ENCODE assay signal across 9 cellular contexts in the genomic region with DNA sequence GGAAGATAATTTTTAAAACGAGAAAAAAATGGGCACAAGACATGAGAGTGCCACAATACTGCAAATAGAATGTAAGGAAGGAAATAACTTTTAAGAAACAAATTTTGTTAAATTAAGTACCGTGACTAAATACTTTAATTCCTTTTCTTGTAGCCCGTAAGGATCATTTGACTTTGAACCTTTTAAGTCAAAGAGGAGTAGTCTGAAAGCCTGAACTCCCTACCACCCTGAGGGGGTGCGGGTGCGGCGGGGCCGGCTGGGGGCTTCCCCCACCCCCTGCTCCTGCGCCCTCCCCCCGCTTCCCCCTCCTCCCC. TPM values are rescaled to one million over a fixed set of nuclear protein-coding genes. Genes with fewer than 3 reads are reported as not detected.
DNase-seq lines count a peak whose midpoint lies in the region; ATAC-seq and TF ChIP-seq lines count a peak whose summit lies in the region.
"Had no signal": no experiment of that assay in that cellular context is flagged by ENCODE, and none has a peak within 500 bp of the region (broad histone marks: within the 10 kb centered on the region; RNA-seq: fewer than 3 reads in every experiment).

No MANE protein-coding gene starts in this region.

- no peak overlapping the region for H3K9ac ChIP-seq in mesendoderm (ENCODE audit: low read length)
- H3K9ac ChIP-seq: KMS-11 had no signal

- H3K4ac ChIP-seq in mesendoderm (ENCODE audit: low read depth, low read length), result no peak overlapping the region

- peaks cover 26% of the 10 kb centered on the region for H3K79me2 ChIP-seq in mesendoderm (ENCODE audit: control insufficient read depth, insufficient read depth, low read length)

- no peak overlapping the region for H2BK5ac ChIP-seq in mesendoderm (ENCODE audit: low read length)

- H3K23ac ChIP-seq in mesendoderm (ENCODE audit: low read length), result no peak overlapping the region

- H3K9me3 Mint-ChIP-seq in activated T-cell treated with anti-CD3 and anti-CD28 coated beads, Interleukin-2, amount 50 U/mL, for 24 hours, result peaks cover 8% of the 10 kb centered on the region

- H4K5ac ChIP-seq in mesendoderm (ENCODE audit: low read length), result no peak overlapping the region

- peaks cover 2% of the 10 kb centered on the region for H3K79me1 ChIP-seq in mesendoderm (ENCODE audit: low read length)

- H3K4me1 Mint-ChIP-seq in activated T-cell treated with anti-CD3 and anti-CD28 coated beads, Interleukin-2, amount 50 U/mL, for 24 hours (ENCODE audit: low read depth), result peaks cover 40% of the 10 kb centered on the region

- no peaks in the 10 kb centered on the region for H3K9me3 ChIP-seq in breast epithelium
- H3K9me3 ChIP-seq in tibial artery, result no peaks in the 10 kb centered on the region

- H3K36me3 ChIP-seq in breast epithelium, result no peaks in the 10 kb centered on the region
- no peaks in the 10 kb centered on the region for H3K36me3 ChIP-seq in mesendoderm (ENCODE audit: control insufficient read depth, insufficient read depth, low read length)
- no peaks in the 10 kb centered on the region for H3K36me3 ChIP-seq in tibial artery

- peaks cover 0 to 6% of the 10 kb centered on the region in 2 donors for H3K4me1 ChIP-seq in breast epithelium
- H3K4me1 ChIP-seq in mesendoderm (ENCODE audit: control insufficient read depth, low read depth, low read length), result peaks cover 8% of the 10 kb centered on the region
- peaks cover 0 to 59% (median 22%) of the 10 kb centered on the region in 4 donors for H3K4me1 ChIP-seq in tibial artery

- no peak overlapping the region for H3K56ac ChIP-seq in mesendoderm (ENCODE audit: low read length)

- TF ChIP-seq POLR2A in breast epithelium (IDR thresholded peaks at IDR 0.05), result no peak

- no peak for TF ChIP-seq CTCF in breast epithelium (IDR thresholded peaks at IDR 0.05)
- no peak for TF ChIP-seq CTCF in tibial artery (IDR thresholded peaks at IDR 0.05)
- no peak for TF ChIP-seq CTCF in GM20000 (IDR thresholded peaks at IDR 0.05; ENCODE audit: extremely low read depth, missing control alignments)

- peak overlapping the region; percentile 58 for H3K4me3 Mint-ChIP-seq in activated T-cell treated with anti-CD3 and anti-CD28 coated beads, Interleukin-2, amount 50 U/mL, for 24 hours

- H3K36me3 Mint-ChIP-seq in activated T-cell treated with anti-CD3 and anti-CD28 coated beads, Interleukin-2, amount 50 U/mL, for 24 hours (ENCODE audit: low read depth), result peaks cover 6% of the 10 kb centered on the region

- H2BK15ac ChIP-seq in mesendoderm (replicated peaks; ENCODE audit: low read depth), result no peak overlapping the region

- H3K27ac ChIP-seq in breast epithelium (peak overlapping the region; percentile 91 to 96), mesendoderm (ENCODE audit: low read depth, low read length) (no peak overlapping the region), tibial artery (peak overlapping the region; percentile 86 to 97)
- H3K27ac ChIP-seq: KMS-11 had no signal

- no peak for DNase-seq in activated T-cell treated with anti-CD3 and anti-CD28 coated beads, Interleukin-2, amount 50 U/mL, for 24 hours
- no peak for DNase-seq in activated T-cell treated with anti-CD3 and anti-CD28 coated beads, Interleukin-2, amount 50 U/mL, for 1 hour
- DNase-seq in breast epithelium (ENCODE audit: low spot score in 2 of 2), result no peak
- DNase-seq in mesendoderm, result no peak
- DNase-seq in tibial artery, result no peak
- no peak for DNase-seq in OCI-M1 (lab: John Stamatoyannopoulos, UW)
- no peak for DNase-seq in GM20000 (ENCODE audit: low spot score)

- no peak overlapping the region for H2BK120ac ChIP-seq in mesendoderm (ENCODE audit: low read depth, low read length)

- peak overlapping the region; percentile 69 to 89 (median 74) for H3K4me3 ChIP-seq in breast epithelium
- H3K4me3 ChIP-seq in mesendoderm (ENCODE audit: low read length), result no peak overlapping the region
- peak overlapping the region; percentile 64 to 90 for H3K4me3 ChIP-seq in tibial artery

- H4K8ac ChIP-seq in mesendoderm (ENCODE audit: low read depth, low read length), result no peak overlapping the region

- H3K27me3 ChIP-seq in breast epithelium, result no peaks in the 10 kb centered on the region
- no peaks in the 10 kb centered on the region for H3K27me3 ChIP-seq in mesendoderm (ENCODE audit: insufficient read depth, low read length, poor library complexity)
- no peaks in the 10 kb centered on the region for H3K27me3 ChIP-seq in tibial artery

- no peak overlapping the region for H3K4me2 ChIP-seq in mesendoderm (ENCODE audit: low read length)
- H3K4me2 ChIP-seq: KMS-11 had no signal

- no peak overlapping the region for H2AK5ac ChIP-seq in mesendoderm (ENCODE audit: low read length)

- peak overlapping the region; percentile 68 for H3K18ac ChIP-seq in mesendoderm (ENCODE audit: low read length)

- no CpG with 5 or more reads among the region's 9 CpGs for WGBS in mesendoderm (ENCODE audit: extremely low coverage, insufficient coverage, low lambda C conversion rate)

- peaks cover 16% of the 10 kb centered on the region for H3K27me3 Mint-ChIP-seq in activated T-cell treated with anti-CD3 and anti-CD28 coated beads, Interleukin-2, amount 50 U/mL, for 24 hours

- no peak for ATAC-seq in HG03196 (IDR thresholded peaks at IDR 0.05; ENCODE audit: unreplicated experiment)

- intact Hi-C loops in breast epithelium (cut with DNase I; ENCODE audit: low total_unique reads) (no loop called here), tibial artery (cut with DNase I; ENCODE audit: low total_unique reads) (loop anchor here (5.0 kb wide), 1 partner anchor 165 kb away; the partner anchor contains the start of gene LTV1)

- H3K27ac Mint-ChIP-seq in activated T-cell treated with anti-CD3 and anti-CD28 coated beads, Interleukin-2, amount 50 U/mL, for 24 hours, result no peak overlapping the region

RNA-seq across cellular contexts. Expression of gene PHACTR2, which starts 0.2 kb away (rescaled TPM):
- 10 to 100 TPM; 27.5 to 53.3 (median 52.4) TPM for total RNA-seq in breast epithelium
- polyA plus RNA-seq in mesendoderm (2013, experiment 1 of 2), result 66.6 TPM
- 62.9 TPM for polyA plus RNA-seq in mesendoderm (2013, experiment 2 of 2)
